In genomic region chr11:20002312-20003216, GRCh38 we compare ENCODE assay signal across 17 cellular contexts.
DNase-seq lines count a peak whose midpoint lies in the region; ATAC-seq, FAIRE-seq and TF ChIP-seq lines count a peak whose summit lies in the region.
"Had no signal": no experiment of that assay in that cellular context is flagged by ENCODE, and none has a peak within 500 bp of the region (broad histone marks: within the 10 kb centered on the region; RNA-seq: fewer than 3 reads in every experiment).

No MANE protein-coding gene starts in this region.

- no peaks in the 10 kb centered on the region for H3K36me3 Mint-ChIP-seq in WTC11

- TF ChIP-seq CTCF in HEK293 (tag by site-specific recombination; IDR thresholded peaks at IDR 0.05) (no peak), WTC11 (IDR thresholded peaks at IDR 0.05) (no peak), pancreas (IDR thresholded peaks at IDR 0.05) (no peak), SK-N-SH (IDR thresholded peaks at IDR 0.05) (no peak)

- CTCF ChIA-PET in HEK293 (lab: Yijun Ruan, JAX), result interaction anchor here (0.6 to 1.3 kb wide), 3 partner anchors 9 to 949 kb away, joined by 3 to 9 read pairs (median 4); no protein-coding TSS in a partner anchor
- CTCF ChIA-PET in WTC11 (lab: Charles Lee), result interaction anchor here (1.1 kb wide), 1 partner anchor 25 kb away, joined by 3 read pairs; no protein-coding TSS in a partner anchor
- CTCF ChIA-PET in SK-N-SH (lab: Yijun Ruan, JAX), result no interaction called here

- POLR2A ChIA-PET in HEK293 (lab: Yijun Ruan, JAX), result no interaction called here
- POLR2A ChIA-PET in WTC11 (lab: Charles Lee), result no interaction called here
- POLR2A ChIA-PET in SK-N-SH (lab: Yijun Ruan, JAX), result no interaction called here

- no peaks in the 10 kb centered on the region for H3K36me3 ChIP-seq in HEK293 (ENCODE audit: control insufficient read depth in 2 of 2, insufficient read depth in 1 of 2, low read length in 2 of 2)
- no peaks in the 10 kb centered on the region for H3K36me3 ChIP-seq in pancreas
- H3K36me3 ChIP-seq in SK-N-SH (replicated peaks in 1 of 2; ENCODE audit: control insufficient read depth in 1 of 2, insufficient read depth in 2 of 2, low read length in 1 of 2), result peaks cover 43 to 68% of the 10 kb centered on the region in 2 experiments
- H3K36me3 ChIP-seq: SJSA1 had no signal

- H3K27me3 ChIP-seq in pancreas (no peaks in the 10 kb centered on the region), SK-N-SH (ENCODE audit: insufficient read depth) (no peaks in the 10 kb centered on the region)
- H3K27me3 ChIP-seq: SJSA1, tibial nerve had no signal

- peaks cover 60% of the 10 kb centered on the region for H3K27me3 Mint-ChIP-seq in WTC11 (ENCODE audit: low read depth)

- H3K9me2 ChIP-seq in SK-N-SH, result no peaks in the 10 kb centered on the region

- DNase-seq in WTC11 (ENCODE audit: low spot score), result no peak
- DNase-seq in kidney glomerular epithelial cell (lab: John Stamatoyannopoulos, UW), result peak; percentile 73
- peak in 2 of 6 donors; percentile 27 to 51 for DNase-seq in pancreas
- DNase-seq in A172 (ENCODE audit: low spot score), result no peak
- no peak for DNase-seq in GDM1 (lab: John Stamatoyannopoulos, UW)
- no peak for DNase-seq in SK-N-SH
- DNase-seq: activated naive CD4-positive, alpha-beta T cell treated with anti-CD3 and anti-CD28 coated beads, Interleukin-2, amount 50 U/mL, for 16 hours; activated T-cell treated with anti-CD3 and anti-CD28 coated beads, Interleukin-2, amount 50 U/mL, for 48 hours; cortex of kidney; NCI-H1417 treated with DMSO at 0.1 percent for 48 hours; NCI-H748 treated with DMSO at 0.1 percent for 48 hours; stimulated activated naive CD4-positive, alpha-beta T cell treated with Interleukin-2 at 50 U/mL for 16 hours had no signal

- H4K20me1 ChIP-seq in SK-N-SH (ENCODE audit: insufficient read depth), result peaks cover 37% of the 10 kb centered on the region

- H3K4me3 ChIP-seq in HEK293 (ENCODE audit: low read depth, low read length), result no peak overlapping the region
- no peak overlapping the region for H3K4me3 ChIP-seq in pancreas
- H3K4me3 ChIP-seq in SK-N-SH (ENCODE audit: low read depth in 2 of 2, low read length in 1 of 2), result no peak overlapping the region
- H3K4me3 ChIP-seq: SJSA1, tibial nerve had no signal

- FAIRE-seq in pancreas (lab: Jason Lieb, UNC), result no peak

- 57 to 58% methylated on average over 12 of the region's 12 CpGs for WGBS in pancreas, 2 donors
- WGBS in SK-N-SH (ENCODE audit: low lambda C conversion rate), result 84% methylated on average over 12 of the region's 12 CpGs

- ATAC-seq in WTC11 (no peak), pancreas (peak; percentile 49 to 72 (median 62)), HG03196 (IDR thresholded peaks at IDR 0.05; ENCODE audit: unreplicated experiment) (no peak)

- peaks cover 13% of the 10 kb centered on the region for H3F3A ChIP-seq in SK-N-SH (replicated peaks; ENCODE audit: insufficient read depth)

- H3K9ac ChIP-seq in SK-N-SH, result no peak overlapping the region

- H3K4me1 ChIP-seq in HEK293 (ENCODE audit: control insufficient read depth, insufficient read depth, low read length) (peaks cover 8% of the 10 kb centered on the region; the same call in 1 of the 2 replicates), pancreas (peaks cover 30 to 35% (median 35%) of the 10 kb centered on the region in 3 donors), SK-N-SH (ENCODE audit: control insufficient read depth in 1 of 2, insufficient read depth in 2 of 2, low read depth in 1 of 2, low read length in 1 of 2) (peaks cover 0 to 18% of the 10 kb centered on the region in 2 experiments; a peak in 1 of 4 replicates)
- H3K4me1 ChIP-seq: SJSA1 had no signal

- peaks cover 51% of the 10 kb centered on the region for H3K4me1 Mint-ChIP-seq in WTC11
- H3K4me1 Mint-ChIP-seq: B cell had no signal

- no peak for TF ChIP-seq EP300 in SK-N-SH (IDR thresholded peaks at IDR 0.05; ENCODE audit: borderline replicate concordance in 1 of 2, low read depth in 1 of 2, low read length in 1 of 2)

- no peak overlapping the region for H3K4me2 ChIP-seq in SK-N-SH

- H3K4me3 Mint-ChIP-seq in WTC11, result no peak overlapping the region
- H3K4me3 Mint-ChIP-seq: B cell had no signal

- peaks cover 81% of the 10 kb centered on the region for H3K79me2 ChIP-seq in SK-N-SH (ENCODE audit: insufficient read depth)

- no peaks in the 10 kb centered on the region for H3K9me3 Mint-ChIP-seq in WTC11

- intact Hi-C loops in pancreas (cut with DNase I), result no loop called here

- no peak overlapping the region for H2AFZ ChIP-seq in SK-N-SH (ENCODE audit: low read depth)

- H3K27ac ChIP-seq in HEK293 (ENCODE audit: extremely low read depth, low read depth, low read length) (no peak overlapping the region), pancreas (peak overlapping the region; percentile 45 to 71 (median 54)), SK-N-SH (ENCODE audit: low read depth in 2 of 2, low read length in 1 of 2) (peak overlapping the region in 1 of 2 experiments; percentile 13; a peak in 1 of 4 replicates)
- H3K27ac ChIP-seq: SJSA1, tibial nerve had no signal

- no peak overlapping the region for H3K27ac Mint-ChIP-seq in WTC11
- H3K27ac Mint-ChIP-seq: B cell had no signal

- TF ChIP-seq RAD21 in SK-N-SH (IDR thresholded peaks at IDR 0.05; ENCODE audit: low read length), result no peak

- H3K9me3 ChIP-seq in HEK293 (ENCODE audit: control insufficient read depth, insufficient read depth, low read depth, low read length) (no peaks in the 10 kb centered on the region), pancreas (no peaks in the 10 kb centered on the region), SK-N-SH (no peaks in the 10 kb centered on the region)
- H3K9me3 ChIP-seq: SJSA1, tibial nerve had no signal

TF ChIP-seq in HEK293, 187 proteins besides CTCF, POLR2A, EP300 and RAD21 (continues in another document):
- no peak for TF ChIP-seq ZNF214 (tag by site-specific recombination; IDR thresholded peaks at IDR 0.05; ENCODE audit: borderline replicate concordance)
- TF ChIP-seq, protein P1, sequence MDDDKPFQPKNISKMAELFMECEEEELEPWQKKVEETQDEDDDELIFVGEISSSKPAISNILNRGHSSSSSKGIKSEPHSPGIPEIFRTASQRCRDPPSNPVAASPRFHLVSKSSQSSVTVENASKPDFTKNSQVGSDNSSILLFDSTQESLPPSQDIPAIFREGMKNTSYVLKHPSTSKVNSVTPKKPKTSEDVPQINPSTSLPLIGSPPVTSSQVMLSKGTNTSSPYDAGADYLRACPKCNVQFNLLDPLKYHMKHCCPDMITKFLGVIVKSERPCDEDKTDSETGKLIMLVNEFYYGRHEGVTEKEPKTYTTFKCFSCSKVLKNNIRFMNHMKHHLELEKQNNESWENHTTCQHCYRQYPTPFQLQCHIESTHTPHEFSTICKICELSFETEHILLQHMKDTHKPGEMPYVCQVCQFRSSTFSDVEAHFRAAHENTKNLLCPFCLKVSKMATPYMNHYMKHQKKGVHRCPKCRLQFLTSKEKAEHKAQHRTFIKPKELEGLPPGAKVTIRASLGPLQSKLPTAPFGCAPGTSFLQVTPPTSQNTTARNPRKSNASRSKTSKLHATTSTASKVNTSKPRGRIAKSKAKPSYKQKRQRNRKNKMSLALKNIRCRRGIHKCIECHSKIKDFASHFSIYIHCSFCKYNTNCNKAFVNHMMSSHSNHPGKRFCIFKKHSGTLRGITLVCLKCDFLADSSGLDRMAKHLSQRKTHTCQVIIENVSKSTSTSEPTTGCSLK (tag by site-specific recombination; IDR thresholded peaks at IDR 0.05), result no peak

TF ChIP-seq in WTC11, 78 proteins besides CTCF, POLR2A, EP300 and RAD21:
- TF ChIP-seq ZNF232 (CRISPR knock-in tag; IDR thresholded peaks at IDR 0.05), result no peak
- no peak for TF ChIP-seq CDX4 (CRISPR knock-in tag; IDR thresholded peaks at IDR 0.05; ENCODE audit: borderline replicate concordance)
- TF ChIP-seq FOXP1 (CRISPR knock-in tag; IDR thresholded peaks at IDR 0.05; ENCODE audit: borderline replicate concordance), result no peak
- TF ChIP-seq ATF1 (CRISPR knock-in tag; IDR thresholded peaks at IDR 0.05), result no peak
- TF ChIP-seq ZNF121 (CRISPR knock-in tag; IDR thresholded peaks at IDR 0.05), result 0 out of 2 replicates have a peak, but pooled peaks have one; percentile 15

TF ChIP-seq in SK-N-SH, 30 proteins besides CTCF, POLR2A, EP300 and RAD21:
- no peak for TF ChIP-seq TCF12 (IDR thresholded peaks at IDR 0.05)
- TF ChIP-seq SMC3 (IDR thresholded peaks at IDR 0.05; ENCODE audit: low read depth, low read length), result no peak
- no peak for TF ChIP-seq FOSL2 (IDR thresholded peaks at IDR 0.05; ENCODE audit: borderline replicate concordance, low read depth)
- TF ChIP-seq MEF2A (IDR thresholded peaks at IDR 0.05; ENCODE audit: borderline replicate concordance, low read depth), result no peak
TF ChIP-seq in SK-N-SH: peak in this region for 0.

Comparison
In these comparisons a context has a peak if more than half of its experiments do, and no peak if none do; other contexts are left out.
1. ATAC-seq: peak in pancreas (4 of 4); none in WTC11 (single experiment) and HG03196 (single experiment).
2. Of the 8 proteins assayed by ChIP-seq in both HEK293 and WTC11: peak only in HEK293: none; only in WTC11: ZNF121; in both: none; in neither: 7.